Comparison of ENCODE assay signal across 12 cellular contexts in genomic region chr1:85569122-85569521, GRCh38. TPM values are rescaled to one million over a fixed set of nuclear protein-coding genes. Genes with fewer than 3 reads are reported as not detected.
DNase-seq lines count a peak whose midpoint lies in the region; TF ChIP-seq lines count a peak whose summit lies in the region.
"Had no signal": no experiment of that assay in that cellular context is flagged by ENCODE, and none has a peak within 500 bp of the region (broad histone marks: within the 10 kb centered on the region; RNA-seq: fewer than 3 reads in every experiment).

No MANE protein-coding gene starts in this region.

- peaks cover 33% of the 10 kb centered on the region for H3K4me1 ChIP-seq in muscle layer of colon (ENCODE audit: insufficient read depth, low read length)
- H3K4me1 ChIP-seq: testis had no signal

- no peak for TF ChIP-seq CTCF in RWPE1 (conservative IDR thresholded peaks at IDR 0.05; ENCODE audit: low read depth)

- no peak overlapping the region for H3K9ac ChIP-seq in muscle layer of colon (ENCODE audit: low read length)

- DNase-seq in ACHN (peak; percentile 42), OCI-M1 (lab: John Stamatoyannopoulos, UW) (peak; percentile 11), dermis blood vessel endothelial cell (peak; percentile 83), DMS114 treated with DMSO at 0.1 percent for 48 hours (lab: John Stamatoyannopoulos, UW; ENCODE audit: unreplicated experiment) (no peak), NCI-H128 (lab: John Stamatoyannopoulos, UW; ENCODE audit: unreplicated experiment) (no peak), RWPE1 (ENCODE audit: low spot score) (no peak)
- no peak for DNase-seq in activated CD8-positive, alpha-beta memory T cell treated with anti-CD3 and anti-CD28 coated beads, Interleukin-2, amount 50 U/mL, for 4 hours
- DNase-seq: activated naive CD8-positive, alpha-beta T cell treated with anti-CD3 and anti-CD28 coated beads, Interleukin-2, amount 50 U/mL, for 24 hours; NCI-H2081 treated with DMSO at 0.1 percent for 48 hours; testis had no signal

- no peak overlapping the region for H3K4me3 ChIP-seq in muscle layer of colon (ENCODE audit: low read depth in 1 of 2, low read length in 2 of 2)
- H3K4me3 ChIP-seq: testis had no signal

- H3K9me3 ChIP-seq in muscle layer of colon (ENCODE audit: low read length) = no peaks in the 10 kb centered on the region
- H3K9me3 ChIP-seq: testis had no signal

- in situ Hi-C loops in ACHN (cut with HindIII; ENCODE audit: low pct_ligation_motif_present, low pct_unique_long_range_greater_than_20kb, low sequenced_read_pairs) = loop anchor here (25.0 kb wide), 1 partner anchor 257 kb away; no protein-coding TSS in a partner anchor

- CTCF ChIA-PET in RWPE1 (lab: Yijun Ruan, JAX) = no interaction called here

- POLR2A ChIA-PET in RWPE1 (lab: Yijun Ruan, JAX; ENCODE audit: low non-redundant PET) = no interaction called here

- peak overlapping the region; percentile 47 for H3K27ac ChIP-seq in muscle layer of colon (ENCODE audit: low read depth, low read length)
- no peak overlapping the region for H3K27ac ChIP-seq in RWPE1
- H3K27ac ChIP-seq: testis had no signal

- no peaks in the 10 kb centered on the region for H3K36me3 ChIP-seq in muscle layer of colon (ENCODE audit: insufficient read depth, low read length)

- H3K27me3 ChIP-seq in muscle layer of colon (ENCODE audit: control insufficient read depth in 1 of 2, insufficient read depth in 2 of 2, low read length in 2 of 2) = no peaks in the 10 kb centered on the region
- H3K27me3 ChIP-seq: testis had no signal

RNA-seq across cellular contexts. Expression of gene CCN1, which starts 11.4 kb away (rescaled TPM):
- 148 and 234 TPM in 2 replicates for total RNA-seq in dermis blood vessel endothelial cell
- total RNA-seq: B cell had no signal

Comparison
In these comparisons a context has a peak if more than half of its experiments do, and no peak if none do; other contexts are left out.
1. DNase-seq: peak in ACHN (single experiment), OCI-M1 (single experiment) and dermis blood vessel endothelial cell (single experiment); none in DMS114 treated with DMSO at 0.1 percent for 48 hours (single experiment), activated CD8-positive, alpha-beta memory T cell treated with anti-CD3 and anti-CD28 coated beads, Interleukin-2, amount 50 U/mL, for 4 hours (single experiment), NCI-H128 (single experiment) and RWPE1 (single experiment).